In the genomic region with DNA sequence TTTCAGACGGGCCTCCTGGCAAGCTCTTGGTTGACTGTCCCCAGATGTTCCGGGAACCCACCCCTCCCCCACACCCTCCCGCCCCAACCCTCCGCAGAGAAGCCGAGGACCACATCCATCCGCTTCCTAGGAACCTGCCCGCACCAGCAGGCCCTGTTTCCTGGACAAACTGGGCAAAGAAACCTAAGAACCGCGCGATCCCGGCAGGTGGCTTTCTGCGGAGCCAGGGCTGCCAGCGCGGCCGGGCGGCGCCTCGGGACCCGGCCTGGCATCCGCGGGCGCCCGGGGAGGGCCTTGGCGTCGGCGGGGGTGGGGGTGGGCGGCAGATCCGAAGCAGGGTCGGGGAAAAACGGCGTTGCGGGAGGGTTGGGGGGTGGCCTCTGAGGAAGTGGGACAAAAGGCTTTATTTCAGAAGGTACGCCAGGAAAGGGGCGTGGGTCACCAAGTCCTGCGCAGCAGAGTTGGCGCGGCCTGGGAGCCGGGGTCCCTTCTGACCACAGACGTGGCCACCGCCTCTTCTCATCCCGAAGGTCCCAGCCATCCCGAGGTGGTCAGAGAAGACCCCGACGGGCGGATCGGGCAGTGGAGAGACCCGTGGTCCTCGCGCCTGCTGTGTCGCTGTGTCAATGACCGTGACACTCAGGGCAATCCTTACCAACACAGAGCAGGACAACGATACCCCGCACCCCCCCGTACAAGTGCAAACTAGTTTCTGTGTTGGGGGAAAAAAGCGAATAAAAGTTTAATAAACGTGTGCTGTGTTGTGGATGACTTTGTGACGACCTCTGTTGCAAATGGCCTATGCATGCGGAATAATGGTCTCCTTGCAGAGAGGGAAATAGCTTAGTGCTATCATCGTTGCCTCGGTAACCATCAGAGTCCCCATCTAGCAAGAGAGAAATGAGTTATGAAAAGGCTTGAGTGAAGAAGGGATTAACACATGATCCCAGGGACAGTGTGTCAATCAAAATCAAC, we compare ENCODE assay signal across 10 cellular contexts. TPM values are rescaled to one million over a fixed set of nuclear protein-coding genes. Genes with fewer than 3 reads are reported as not detected.
DNase-seq lines count a peak whose midpoint lies in the region; ATAC-seq and TF ChIP-seq lines count a peak whose summit lies in the region.
"Had no signal": no experiment of that assay in that cellular context is flagged by ENCODE, and none has a peak within 500 bp of the region (broad histone marks: within the 10 kb centered on the region; RNA-seq: fewer than 3 reads in every experiment).

No MANE protein-coding gene starts in this region.

- H3K9me3 ChIP-seq in skeletal muscle satellite cell (replicated peaks; ENCODE audit: low read length) (no peaks in the 10 kb centered on the region), Caco-2 (no peaks in the 10 kb centered on the region; the same call in 1 of the 2 replicates)

- TF ChIP-seq CTCF in glutamatergic neuron (IDR thresholded peaks at IDR 0.05; ENCODE audit: partially characterized antibody, unreplicated experiment) (no peak), Caco-2 (IDR thresholded peaks at IDR 0.05; ENCODE audit: insufficient read depth in 1 of 2, low read depth in 1 of 2, low read length in 1 of 2, severe bottlenecking in 1 of 2, unreplicated experiment in 1 of 2) (no peak)

- peak overlapping the region; percentile 77 for H3K4me3 Mint-ChIP-seq in glutamatergic neuron (ENCODE audit: unreplicated experiment)
- no peak overlapping the region for H3K4me3 Mint-ChIP-seq in Caco-2 (ENCODE audit: unreplicated experiment)

- H3K36me3 ChIP-seq in skeletal muscle satellite cell (ENCODE audit: insufficient read depth, low read length): no peaks in the 10 kb centered on the region
- no peaks in the 10 kb centered on the region for H3K36me3 ChIP-seq in Caco-2 (ENCODE audit: control insufficient read depth, insufficient read depth, low read length)

- POLR2A ChIA-PET in Caco-2 (lab: Charles Lee): no interaction called here

- ATAC-seq in HG03159 (IDR thresholded peaks at IDR 0.05; ENCODE audit: unreplicated experiment): no peak

- H3K27me3 Mint-ChIP-seq in glutamatergic neuron (ENCODE audit: unreplicated experiment): peaks cover 42% of the 10 kb centered on the region
- H3K27me3 Mint-ChIP-seq in Caco-2 (ENCODE audit: insufficient read depth, unreplicated experiment): peaks cover 4% of the 10 kb centered on the region

- peak overlapping the region; percentile 70 for H3K4me2 ChIP-seq in skeletal muscle satellite cell (ENCODE audit: low read length)

- H3K4me3 ChIP-seq in skeletal muscle satellite cell (ENCODE audit: low read length): peak overlapping the region; percentile 0
- no peak overlapping the region for H3K4me3 ChIP-seq in Caco-2 (ENCODE audit: low read depth, low read length)

- peaks cover 16% of the 10 kb centered on the region for H3K4me1 ChIP-seq in skeletal muscle satellite cell (ENCODE audit: control insufficient read depth, insufficient read depth, low read length)
- peaks cover 30% of the 10 kb centered on the region for H3K4me1 ChIP-seq in Caco-2

- no TSS peak for BruUV-seq in Caco-2 (replicated peaks; lab: Mats Ljungman, UMichigan)

- H3K27me3 ChIP-seq in skeletal muscle satellite cell (ENCODE audit: control insufficient read depth, insufficient read depth, low read length): peaks cover 86% of the 10 kb centered on the region
- no peaks in the 10 kb centered on the region for H3K27me3 ChIP-seq in Caco-2 (replicated peaks; ENCODE audit: control insufficient read depth, insufficient read depth, low read length)

- H3K27ac Mint-ChIP-seq in glutamatergic neuron (ENCODE audit: unreplicated experiment): no peak overlapping the region
- no peak overlapping the region for H3K27ac Mint-ChIP-seq in Caco-2 (ENCODE audit: unreplicated experiment)

- DNase-seq in activated CD4-positive, alpha-beta T cell treated with anti-CD3 and anti-CD28 coated beads for 48 hours: peak; percentile 27
- no peak for DNase-seq in activated CD4-positive, alpha-beta T cell treated with anti-CD3 and anti-CD28 coated beads, Interleukin-2, amount 50 U/mL, for 1 hour
- DNase-seq in SK-N-DZ (ENCODE audit: low spot score): peak; percentile 66
- DNase-seq in glutamatergic neuron: no peak
- no peak for DNase-seq in Caco-2
- DNase-seq in NCI-H82 (lab: John Stamatoyannopoulos, UW): no peak
- DNase-seq: NCI-H226 had no signal

- CTCF ChIA-PET in Caco-2 (lab: Charles Lee): no interaction called here

- no peaks in the 10 kb centered on the region for H3K36me3 Mint-ChIP-seq in glutamatergic neuron (ENCODE audit: unreplicated experiment)
- H3K36me3 Mint-ChIP-seq in Caco-2 (ENCODE audit: insufficient read depth, unreplicated experiment): no peaks in the 10 kb centered on the region

- H3K4me1 Mint-ChIP-seq in glutamatergic neuron (ENCODE audit: low read depth, unreplicated experiment) (peaks cover 6% of the 10 kb centered on the region), Caco-2 (ENCODE audit: low read depth, unreplicated experiment) (peaks cover 26% of the 10 kb centered on the region)

- H3K9ac ChIP-seq in skeletal muscle satellite cell (ENCODE audit: low read depth, low read length): no peak overlapping the region

- peaks cover 13% of the 10 kb centered on the region for H3K9me3 Mint-ChIP-seq in glutamatergic neuron (ENCODE audit: unreplicated experiment)
- H3K9me3 Mint-ChIP-seq in Caco-2 (ENCODE audit: unreplicated experiment): no peaks in the 10 kb centered on the region

- intact Hi-C loops in Caco-2 (cut with micrococcal nuclease; ENCODE audit: unreplicated experiment): no loop called here

RNA-seq across cellular contexts. Expression of a gene that starts 19.5 kb away (rescaled TPM):
- 61.7 and 63.5 TPM in 2 replicates for polyA plus RNA-seq in SK-N-DZ (2014; cell fraction: cytosol; rRNA removed)
- 52.1 and 84.8 TPM in 2 replicates for polyA plus RNA-seq in SK-N-DZ (2014; cell fraction: nucleus; rRNA removed)
- total RNA-seq in glutamatergic neuron (ENCODE audit: unreplicated experiment) (0.69 TPM), Caco-2 (2022) (27.7 and 32.0 TPM in 2 replicates)
- 0.22 TPM in 1 of 2 replicates, not detected in the other for total RNA-seq in skeletal muscle satellite cell (2012; rRNA removed)
- polyA plus RNA-seq: AG04450 had no signal

Comparison
In these comparisons a context has a peak if more than half of its experiments do, and no peak if none do; other contexts are left out.
1. DNase-seq: peak in activated CD4-positive, alpha-beta T cell treated with anti-CD3 and anti-CD28 coated beads for 48 hours (single experiment) and SK-N-DZ (single experiment); none in activated CD4-positive, alpha-beta T cell treated with anti-CD3 and anti-CD28 coated beads, Interleukin-2, amount 50 U/mL, for 1 hour (single experiment), glutamatergic neuron (single experiment), Caco-2 (0 of 2) and NCI-H82 (single experiment).
2. RNA of a gene that starts 19.5 kb away (total RNA-seq): 27.7 to 32.0 TPM in Caco-2; 0.69 TPM in glutamatergic neuron (single experiment); every median in the first group is over 10 times any median in the second.